ENCODE assay signal across 10 cellular contexts in the genomic region with DNA sequence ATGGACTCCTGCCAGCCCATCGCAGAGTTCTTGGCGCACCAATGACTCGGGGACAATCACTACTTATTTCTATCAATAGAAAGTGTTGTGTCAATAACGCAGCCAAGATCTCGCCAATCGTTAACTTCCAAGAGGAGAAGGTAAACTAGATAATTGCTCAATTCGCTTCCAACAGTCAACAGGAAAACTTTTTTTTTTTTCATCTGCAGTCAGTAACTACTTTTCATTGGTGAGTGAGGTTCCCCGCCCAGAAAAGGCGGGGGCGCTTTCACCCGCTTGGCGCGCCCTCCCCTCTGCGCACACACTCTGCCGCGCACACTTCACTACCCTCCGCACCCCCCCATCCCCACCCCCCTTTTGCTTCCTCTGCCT. TPM values are rescaled to one million over a fixed set of nuclear protein-coding genes. Genes with fewer than 3 reads are reported as not detected.
DNase-seq lines count a peak whose midpoint lies in the region; ATAC-seq and TF ChIP-seq lines count a peak whose summit lies in the region.
"Had no signal": no experiment of that assay in that cellular context is flagged by ENCODE, and none has a peak within 500 bp of the region (broad histone marks: within the 10 kb centered on the region; RNA-seq: fewer than 3 reads in every experiment).

A gene (minus strand): TSS at position 147 of the 372 bp plus-strand sequence. CDS start 313 bp downstream, outside the sequence.

- H3K4me1 ChIP-seq in duodenal mucosa (ENCODE audit: control insufficient read depth in 1 of 2, insufficient read depth in 2 of 2, low read length in 2 of 2) (peaks cover 21 to 29% of the 10 kb centered on the region in 2 donors), neural progenitor cell (peaks cover 7% of the 10 kb centered on the region), gastroesophageal sphincter (peaks cover 0 to 58% (median 30%) of the 10 kb centered on the region in 3 donors)

- H3K27ac ChIP-seq in duodenal mucosa (ENCODE audit: low read depth, low read length): no peak within 1 kb of the TSS
- peak within 1 kb of the TSS; percentile 96 for H3K27ac ChIP-seq in neural progenitor cell
- no peak within 1 kb of the TSS for H3K27ac ChIP-seq in gastroesophageal sphincter

- H3K27me3 Mint-ChIP-seq in neural progenitor cell (ENCODE audit: insufficient read depth, low read depth): peaks cover 66% of the 10 kb centered on the region

- peaks cover 97% of the 10 kb centered on the region for H3F3A ChIP-seq in neural progenitor cell (ENCODE audit: low read depth)

- peaks cover 14% of the 10 kb centered on the region for H3K36me3 Mint-ChIP-seq in neural progenitor cell

- no peak for TF ChIP-seq CTCF in neural progenitor cell (IDR thresholded peaks at IDR 0.05)
- no peak for TF ChIP-seq CTCF in gastroesophageal sphincter (IDR thresholded peaks at IDR 0.05)

- no peak within 1 kb of the TSS for H3K27ac Mint-ChIP-seq in neural progenitor cell
- H3K27ac Mint-ChIP-seq: activated naive CD4-positive, alpha-beta T cell treated with anti-CD3 and anti-CD28 coated beads, Interleukin-2, amount 50 U/mL, for 24 hours had no signal

- TF ChIP-seq EP300 in gastroesophageal sphincter (IDR thresholded peaks at IDR 0.05): no peak

- peaks cover 95% of the 10 kb centered on the region for H4K20me1 ChIP-seq in neural progenitor cell (ENCODE audit: low read depth)

- H3K4me3 Mint-ChIP-seq in neural progenitor cell: peak within 1 kb of the TSS; percentile 91
- H3K4me3 Mint-ChIP-seq: activated naive CD4-positive, alpha-beta T cell treated with anti-CD3 and anti-CD28 coated beads, Interleukin-2, amount 50 U/mL, for 24 hours had no signal

- H3K4me2 ChIP-seq in neural progenitor cell: peak within 1 kb of the TSS; percentile 98

- peaks cover 35% of the 10 kb centered on the region for H3K4me1 Mint-ChIP-seq in neural progenitor cell
- H3K4me1 Mint-ChIP-seq: activated naive CD4-positive, alpha-beta T cell treated with anti-CD3 and anti-CD28 coated beads, Interleukin-2, amount 50 U/mL, for 24 hours had no signal

- H3K4me3 ChIP-seq in duodenal mucosa (ENCODE audit: low read depth in 1 of 2, low read length in 2 of 2) (peak within 1 kb of the TSS; percentile 38 to 41), neural progenitor cell (peak within 1 kb of the TSS; percentile 92), gastroesophageal sphincter (peak within 1 kb of the TSS in 1 of 2 donors; percentile 34)

- H3K79me2 ChIP-seq in neural progenitor cell (ENCODE audit: low read depth): peaks cover 100% of the 10 kb centered on the region

- H3K9ac ChIP-seq in duodenal mucosa (ENCODE audit: low read depth in 1 of 2, low read length in 2 of 2) (no peak within 1 kb of the TSS), neural progenitor cell (peak within 1 kb of the TSS; percentile 62)

- no peaks in the 10 kb centered on the region for H3K36me3 ChIP-seq in duodenal mucosa (ENCODE audit: control insufficient read depth in 1 of 2, insufficient read depth in 2 of 2, low read length in 2 of 2)
- peaks cover 30% of the 10 kb centered on the region for H3K36me3 ChIP-seq in neural progenitor cell
- no peaks in the 10 kb centered on the region for H3K36me3 ChIP-seq in gastroesophageal sphincter

- H3K27me3 ChIP-seq in duodenal mucosa (ENCODE audit: control insufficient read depth in 1 of 2, insufficient read depth in 2 of 2, low read length in 2 of 2) (peaks cover 92 to 99% of the 10 kb centered on the region in 2 donors), neural progenitor cell (no peaks in the 10 kb centered on the region), gastroesophageal sphincter (peaks cover 100% of the 10 kb centered on the region)

- no peak for ATAC-seq in gastroesophageal sphincter

- TF ChIP-seq POLR2A in gastroesophageal sphincter (IDR thresholded peaks at IDR 0.05): no peak

- 0 to 5% methylated on average over 13 to 16 of the region's 17 CpGs for WGBS in gastroesophageal sphincter (ENCODE audit: low coverage in 1 of 2), 2 donors

- H2AFZ ChIP-seq in neural progenitor cell (replicated peaks): no peak within 1 kb of the TSS

- DNase-seq in DMS153 treated with DMSO at 0.1 percent for 48 hours (lab: John Stamatoyannopoulos, UW; ENCODE audit: unreplicated experiment) (peak; percentile 55), NCI-H146 treated with DMSO at 0.1 percent for 48 hours (lab: John Stamatoyannopoulos, UW; ENCODE audit: unreplicated experiment) (peak; percentile 50), neural progenitor cell (ENCODE audit: low spot score) (peak; percentile 96), NCI-H2081 treated with DMSO at 0.1 percent for 48 hours (lab: John Stamatoyannopoulos, UW) (no peak)
- DNase-seq in stimulated activated CD4-positive, alpha-beta T cell treated with anti-CD3 and anti-CD28 coated beads, Interleukin-1b, Interleukin-23, amount 100 ng/mL, for 48 hours: no peak
- no peak for DNase-seq in activated CD4-positive, alpha-beta T cell treated with anti-CD3 and anti-CD28 coated beads for 4 hours
- DNase-seq: kidney glomerular epithelial cell had no signal

- peaks cover 5% of the 10 kb centered on the region for H3K9me3 Mint-ChIP-seq in neural progenitor cell

- H3K9me3 ChIP-seq in duodenal mucosa (ENCODE audit: control insufficient read depth in 1 of 2, low read length in 2 of 2) (no peaks in the 10 kb centered on the region), neural progenitor cell (ENCODE audit: low read depth) (no peaks in the 10 kb centered on the region), gastroesophageal sphincter (no peaks in the 10 kb centered on the region)

RNA-seq across cellular contexts. Expression of the gene that starts here (rescaled TPM):
- total RNA-seq in neural progenitor cell (ENCODE audit: low replicate concordance): 330 and 467 TPM in 2 replicates
- not detected for total RNA-seq in gastroesophageal sphincter

Comparison
In these comparisons a context has a peak if more than half of its experiments do, and no peak if none do; other contexts are left out.
1. RNA of the gene that starts here (total RNA-seq): 330 to 467 TPM in neural progenitor cell; not detected in gastroesophageal sphincter; every median in the first group is over 100 times any median in the second.
2. DNase-seq: peak in DMS153 treated with DMSO at 0.1 percent for 48 hours (single experiment), NCI-H146 treated with DMSO at 0.1 percent for 48 hours (single experiment) and neural progenitor cell (single experiment); none in stimulated activated CD4-positive, alpha-beta T cell treated with anti-CD3 and anti-CD28 coated beads, Interleukin-1b, Interleukin-23, amount 100 ng/mL, for 48 hours (single experiment), NCI-H2081 treated with DMSO at 0.1 percent for 48 hours (single experiment) and activated CD4-positive, alpha-beta T cell treated with anti-CD3 and anti-CD28 coated beads for 4 hours (0 of 2).